In the genomic region with DNA sequence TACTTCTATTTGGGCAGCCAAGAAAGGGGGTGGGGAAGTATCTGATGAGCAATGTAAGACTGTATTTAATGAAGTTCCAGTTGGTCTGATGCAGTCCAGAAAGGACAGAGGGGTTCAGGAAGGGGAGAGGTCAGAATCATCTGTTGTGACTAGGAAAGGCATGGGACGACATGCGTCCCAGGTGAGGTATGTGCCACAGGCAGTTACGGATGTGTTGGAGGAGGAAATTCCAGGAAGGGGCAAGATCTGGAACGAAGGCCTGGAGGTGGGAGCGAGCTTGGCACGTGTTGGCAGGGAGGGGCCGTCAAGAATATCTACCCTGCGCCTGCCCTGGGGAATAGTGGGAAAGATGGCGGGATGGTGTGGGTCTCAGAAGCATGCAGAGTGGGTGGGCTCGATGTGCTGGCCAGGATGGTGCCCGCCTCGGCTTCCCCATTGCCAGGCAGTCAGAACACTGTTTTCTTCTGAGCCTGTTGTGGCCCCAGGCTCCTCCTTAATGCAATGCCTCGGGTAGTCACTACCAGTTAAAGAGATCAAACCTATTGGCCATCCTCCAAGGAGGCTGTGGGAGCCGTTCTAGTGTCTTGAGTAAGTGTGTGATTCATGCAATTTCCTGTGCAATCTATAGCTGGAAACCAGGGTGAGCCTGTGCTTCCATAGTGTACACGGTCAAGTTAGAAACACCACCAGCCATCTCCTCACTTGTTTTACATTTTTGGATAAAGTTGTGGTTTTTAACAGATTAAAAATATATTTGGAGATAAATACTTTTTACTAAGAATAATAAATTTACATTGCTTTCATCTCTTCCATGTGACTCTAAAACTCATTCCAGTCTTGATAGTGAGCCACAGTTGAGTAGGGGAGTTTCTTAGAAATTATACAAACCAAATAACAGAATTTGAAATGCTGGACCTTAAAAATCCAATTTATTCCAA, we compare ENCODE assay signal across 8 cellular contexts. TPM values are rescaled to one million over a fixed set of nuclear protein-coding genes. Genes with fewer than 3 reads are reported as not detected.
DNase-seq lines count a peak whose midpoint lies in the region; ATAC-seq lines count a peak whose summit lies in the region.

No MANE protein-coding gene starts in this region.

- H3K27ac Mint-ChIP-seq in T-helper 17 cell = no peak overlapping the region
- no peak overlapping the region for H3K27ac Mint-ChIP-seq in stimulated activated effector memory CD8-positive, alpha-beta T cell treated with anti-CD3 and anti-CD28 coated beads, Interleukin-12 subunit alpha, Interleukin-12 subunit beta, amount 100 ng/mL, for 72 hours

- DNase-seq in HS-27A (ENCODE audit: low read depth) = peak; percentile 96
- no peak for DNase-seq in T-helper 17 cell
- peak; percentile 94 for DNase-seq in glomerular endothelial cell (ENCODE audit: extremely low read depth, low read depth, low spot score)
- DNase-seq in stimulated activated effector memory CD8-positive, alpha-beta T cell treated with anti-CD3 and anti-CD28 coated beads, Interleukin-12 subunit alpha, Interleukin-12 subunit beta, amount 100 ng/mL, for 72 hours (ENCODE audit: low spot score in 2 of 2) = peak in 1 of 2 donors; percentile 33
- DNase-seq in activated CD8-positive, alpha-beta memory T cell treated with anti-CD3 and anti-CD28 coated beads for 24 hours = no peak
- DNase-seq in T-helper 9 cell = no peak

- H3K9me3 Mint-ChIP-seq in stimulated activated effector memory CD8-positive, alpha-beta T cell treated with anti-CD3 and anti-CD28 coated beads, Interleukin-12 subunit alpha, Interleukin-12 subunit beta, amount 100 ng/mL, for 72 hours = no peaks in the 10 kb centered on the region

- peak; percentile 33 for ATAC-seq in T-helper 17 cell
- ATAC-seq in stimulated activated effector memory CD8-positive, alpha-beta T cell treated with anti-CD3 and anti-CD28 coated beads, Interleukin-12 subunit alpha, Interleukin-12 subunit beta, amount 100 ng/mL, for 72 hours = peak; percentile 54
- ATAC-seq in GM19035 (IDR thresholded peaks at IDR 0.05; ENCODE audit: unreplicated experiment) = no peak
- no peak for ATAC-seq in GM21576 (IDR thresholded peaks at IDR 0.05; ENCODE audit: unreplicated experiment)

- H3K9me3 ChIP-seq in T-helper 17 cell (ENCODE audit: control insufficient read depth, low read length, poor library complexity, severe bottlenecking) = no peaks in the 10 kb centered on the region

- no peaks in the 10 kb centered on the region for H3K36me3 Mint-ChIP-seq in T-helper 17 cell (ENCODE audit: low read depth)
- H3K36me3 Mint-ChIP-seq in stimulated activated effector memory CD8-positive, alpha-beta T cell treated with anti-CD3 and anti-CD28 coated beads, Interleukin-12 subunit alpha, Interleukin-12 subunit beta, amount 100 ng/mL, for 72 hours = no peaks in the 10 kb centered on the region

- peaks cover 34% of the 10 kb centered on the region for H3K27me3 Mint-ChIP-seq in T-helper 17 cell

- H3K4me1 Mint-ChIP-seq in T-helper 17 cell = peaks cover 2% of the 10 kb centered on the region
- no peaks in the 10 kb centered on the region for H3K4me1 Mint-ChIP-seq in stimulated activated effector memory CD8-positive, alpha-beta T cell treated with anti-CD3 and anti-CD28 coated beads, Interleukin-12 subunit alpha, Interleukin-12 subunit beta, amount 100 ng/mL, for 72 hours

- H3K4me3 Mint-ChIP-seq in T-helper 17 cell = no peak overlapping the region
- no peak overlapping the region for H3K4me3 Mint-ChIP-seq in stimulated activated effector memory CD8-positive, alpha-beta T cell treated with anti-CD3 and anti-CD28 coated beads, Interleukin-12 subunit alpha, Interleukin-12 subunit beta, amount 100 ng/mL, for 72 hours

RNA-seq across cellular contexts. Expression of a gene that starts 57.6 kb away (rescaled TPM):
- total RNA-seq in T-helper 17 cell = not detected
- not detected in 2 replicates for total RNA-seq in glomerular endothelial cell

Comparison
In these comparisons a context has a peak if more than half of its experiments do, and no peak if none do; other contexts are left out.
1. DNase-seq: peak in HS-27A (single experiment) and glomerular endothelial cell (single experiment); none in T-helper 17 cell (0 of 3), activated CD8-positive, alpha-beta memory T cell treated with anti-CD3 and anti-CD28 coated beads for 24 hours (single experiment) and T-helper 9 cell (single experiment).
2. ATAC-seq: peak in T-helper 17 cell (single experiment) and stimulated activated effector memory CD8-positive, alpha-beta T cell treated with anti-CD3 and anti-CD28 coated beads, Interleukin-12 subunit alpha, Interleukin-12 subunit beta, amount 100 ng/mL, for 72 hours (single experiment); none in GM19035 (single experiment) and GM21576 (single experiment).